Comparison of ENCODE assay signal across 9 cellular contexts in the genomic region with DNA sequence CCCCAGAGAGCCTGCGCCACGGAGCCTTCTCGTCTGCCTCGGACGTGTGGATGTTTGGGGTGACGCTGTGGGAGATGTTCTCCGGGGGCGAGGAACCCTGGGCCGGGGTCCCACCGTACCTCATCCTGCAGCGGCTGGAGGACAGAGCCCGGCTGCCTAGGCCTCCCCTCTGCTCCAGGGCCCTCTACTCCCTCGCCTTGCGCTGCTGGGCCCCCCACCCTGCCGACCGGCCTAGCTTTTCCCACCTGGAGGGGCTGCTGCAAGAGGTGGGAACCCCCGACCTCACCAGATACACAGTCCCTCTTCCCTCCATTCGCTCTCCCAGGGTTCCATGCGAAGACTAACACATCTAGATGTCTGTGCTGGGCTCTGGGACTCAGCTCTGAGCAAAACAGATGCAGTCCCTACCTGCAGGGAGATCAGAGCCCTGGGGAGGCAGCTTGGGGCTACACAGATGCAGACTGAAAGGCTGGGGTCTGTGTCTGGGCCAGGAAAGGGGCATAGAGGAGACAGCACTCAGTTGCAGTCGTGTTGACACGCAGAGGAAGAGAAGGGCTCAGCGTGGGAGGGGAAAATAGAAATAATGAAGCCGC. TPM values are rescaled to one million over a fixed set of nuclear protein-coding genes. Genes with fewer than 3 reads are reported as not detected.
DNase-seq lines count a peak whose midpoint lies in the region; ATAC-seq and TF ChIP-seq lines count a peak whose summit lies in the region.
"Had no signal": no experiment of that assay in that cellular context is flagged by ENCODE, and none has a peak within 500 bp of the region (broad histone marks: within the 10 kb centered on the region; RNA-seq: fewer than 3 reads in every experiment).

No MANE protein-coding gene starts in this region.

- H3K36me3 Mint-ChIP-seq in activated CD4-positive, alpha-beta T cell treated with anti-CD3 and anti-CD28 coated beads, Interleukin-2, amount 10 ng/mL, durations not matched to agents 24 days and 14 days (ENCODE audit: low read depth), result peaks cover 10% of the 10 kb centered on the region
- H3K36me3 Mint-ChIP-seq in activated B cell treated with CpG ODN at 0.5 μM for 24 hours (ENCODE audit: low read depth), result peaks cover 10% of the 10 kb centered on the region

- H3K27ac Mint-ChIP-seq in activated CD4-positive, alpha-beta T cell treated with anti-CD3 and anti-CD28 coated beads, Interleukin-2, amount 10 ng/mL, durations not matched to agents 24 days and 14 days, result peak overlapping the region; percentile 69
- peak overlapping the region; percentile 80 for H3K27ac Mint-ChIP-seq in activated B cell treated with CpG ODN at 0.5 μM for 24 hours
- no peak overlapping the region for H3K27ac Mint-ChIP-seq in stimulated activated naive CD8-positive, alpha-beta T cell treated with anti-CD3 and anti-CD28 coated beads, Interleukin-15, amount 100 ng/mL, for 72 hours

- H3K4me3 Mint-ChIP-seq in activated CD4-positive, alpha-beta T cell treated with anti-CD3 and anti-CD28 coated beads, Interleukin-2, amount 10 ng/mL, durations not matched to agents 24 days and 14 days, result peak overlapping the region; percentile 77
- peak overlapping the region; percentile 86 for H3K4me3 Mint-ChIP-seq in activated B cell treated with CpG ODN at 0.5 μM for 24 hours
- H3K4me3 Mint-ChIP-seq in stimulated activated naive CD8-positive, alpha-beta T cell treated with anti-CD3 and anti-CD28 coated beads, Interleukin-15, amount 100 ng/mL, for 72 hours, result peak overlapping the region; percentile 78 to 89

- no peak for DNase-seq in activated CD4-positive, alpha-beta T cell treated with anti-CD3 and anti-CD28 coated beads, Interleukin-2, amount 10 ng/mL, durations not matched to agents 24 days and 14 days
- DNase-seq in activated CD4-positive, alpha-beta T cell treated with anti-CD3 and anti-CD28 coated beads, Interleukin-2, amount 50 U/mL, for 1 hour, result no peak
- DNase-seq in activated B cell treated with CpG ODN at 0.5 μM for 24 hours (no peak), HCEC 1CT (no peak), NCI-H1092 (lab: John Stamatoyannopoulos, UW) (no peak), NAMALWA (ENCODE audit: low spot score) (no peak)
- no peak for DNase-seq in stimulated activated naive CD8-positive, alpha-beta T cell treated with anti-CD3 and anti-CD28 coated beads, Interleukin-15, amount 100 ng/mL, for 72 hours
- DNase-seq: OCI-M1 had no signal

- peak overlapping the region; percentile 43 for H3K4me3 ChIP-seq in iPS-11a (ENCODE audit: low read depth, low read length)

- peaks cover 2% of the 10 kb centered on the region for H3K9me3 Mint-ChIP-seq in activated CD4-positive, alpha-beta T cell treated with anti-CD3 and anti-CD28 coated beads, Interleukin-2, amount 10 ng/mL, durations not matched to agents 24 days and 14 days
- no peaks in the 10 kb centered on the region for H3K9me3 Mint-ChIP-seq in activated B cell treated with CpG ODN at 0.5 μM for 24 hours
- H3K9me3 Mint-ChIP-seq in stimulated activated naive CD8-positive, alpha-beta T cell treated with anti-CD3 and anti-CD28 coated beads, Interleukin-15, amount 100 ng/mL, for 72 hours, result peaks cover 0 to under 1% of the 10 kb centered on the region in 2 donors

- intact Hi-C loops in activated CD4-positive, alpha-beta T cell treated with anti-CD3 and anti-CD28 coated beads, Interleukin-2, amount 10 ng/mL, durations not matched to agents 24 days and 14 days (cut with micrococcal nuclease), result loop anchor here (1.0 kb wide), 1 partner anchor 20 kb away; a partner anchor contains a TSS
- intact Hi-C loops in activated B cell treated with CpG ODN at 0.5 μM for 24 hours (cut with micrococcal nuclease), result loop anchor here (1.0 to 2.0 kb wide), 5 partner anchors 10 to 100 kb away; a partner anchor contains a TSS

- POLR2A ChIA-PET in activated B cell treated with CpG ODN at 0.5 μM for 24 hours (lab: Charles Lee), result interaction anchor here (0.6 to 2.0 kb wide), 14 partner anchors 10 to 303 kb away, joined by 3 to 27 read pairs (median 4); a partner anchor contains a TSS

- CTCF ChIA-PET in activated B cell treated with CpG ODN at 0.5 μM for 24 hours (lab: Charles Lee), result interaction anchor here (1.4 kb wide), 1 partner anchor 29 kb away, joined by 4 read pairs; a partner anchor contains a TSS

- H3K27me3 Mint-ChIP-seq in activated CD4-positive, alpha-beta T cell treated with anti-CD3 and anti-CD28 coated beads, Interleukin-2, amount 10 ng/mL, durations not matched to agents 24 days and 14 days, result peaks cover 24% of the 10 kb centered on the region
- H3K27me3 Mint-ChIP-seq in activated B cell treated with CpG ODN at 0.5 μM for 24 hours, result peaks cover 23% of the 10 kb centered on the region
- H3K27me3 Mint-ChIP-seq in stimulated activated naive CD8-positive, alpha-beta T cell treated with anti-CD3 and anti-CD28 coated beads, Interleukin-15, amount 100 ng/mL, for 72 hours, result peaks cover 36% of the 10 kb centered on the region

- TF ChIP-seq CTCF in activated B cell treated with CpG ODN at 0.5 μM for 24 hours (IDR thresholded peaks at IDR 0.05), result no peak

- peaks cover 4% of the 10 kb centered on the region for H3K4me1 Mint-ChIP-seq in activated CD4-positive, alpha-beta T cell treated with anti-CD3 and anti-CD28 coated beads, Interleukin-2, amount 10 ng/mL, durations not matched to agents 24 days and 14 days
- H3K4me1 Mint-ChIP-seq in activated B cell treated with CpG ODN at 0.5 μM for 24 hours, result peaks cover 10% of the 10 kb centered on the region
- peaks cover 38% of the 10 kb centered on the region for H3K4me1 Mint-ChIP-seq in stimulated activated naive CD8-positive, alpha-beta T cell treated with anti-CD3 and anti-CD28 coated beads, Interleukin-15, amount 100 ng/mL, for 72 hours

- ATAC-seq in activated B cell treated with CpG ODN at 0.5 μM for 24 hours (ENCODE audit: low read depth), result no peak
- no peak for ATAC-seq in stimulated activated naive CD8-positive, alpha-beta T cell treated with anti-CD3 and anti-CD28 coated beads, Interleukin-15, amount 100 ng/mL, for 72 hours

RNA-seq across cellular contexts. Expression of a gene that starts 3.7 kb away (rescaled TPM):
- 5.3 and 5.5 TPM in 2 replicates for total RNA-seq in activated CD4-positive, alpha-beta T cell treated with anti-CD3 and anti-CD28 coated beads, Interleukin-2, amount 10 ng/mL, durations not matched to agents 24 days and 14 days
- 3.5 and 5.8 TPM in 2 replicates for total RNA-seq in activated B cell treated with CpG ODN at 0.5 μM for 24 hours

RNA-seq across cellular contexts. Expression of a gene that starts 9.7 kb away (rescaled TPM):
- 75.5 and 79.8 TPM in 2 replicates for total RNA-seq in activated CD4-positive, alpha-beta T cell treated with anti-CD3 and anti-CD28 coated beads, Interleukin-2, amount 10 ng/mL, durations not matched to agents 24 days and 14 days
- 31.7 and 35.2 TPM in 2 replicates for total RNA-seq in activated B cell treated with CpG ODN at 0.5 μM for 24 hours

RNA-seq across cellular contexts. Expression of a gene that starts 19.3 kb away (rescaled TPM):
- total RNA-seq in activated CD4-positive, alpha-beta T cell treated with anti-CD3 and anti-CD28 coated beads, Interleukin-2, amount 10 ng/mL, durations not matched to agents 24 days and 14 days, result 47.4 and 59.3 TPM in 2 replicates
- 98.2 and 117 TPM in 2 replicates for total RNA-seq in activated B cell treated with CpG ODN at 0.5 μM for 24 hours

RNA-seq across cellular contexts. Expression of a gene that starts 23.1 kb away (rescaled TPM):
- total RNA-seq in activated CD4-positive, alpha-beta T cell treated with anti-CD3 and anti-CD28 coated beads, Interleukin-2, amount 10 ng/mL, durations not matched to agents 24 days and 14 days, result 2.9 and 3.0 TPM in 2 replicates
- 0.66 and 1.1 TPM in 2 replicates for total RNA-seq in activated B cell treated with CpG ODN at 0.5 μM for 24 hours

RNA-seq across cellular contexts. Expression of a gene that starts 29.6 kb away (rescaled TPM):
- total RNA-seq in activated CD4-positive, alpha-beta T cell treated with anti-CD3 and anti-CD28 coated beads, Interleukin-2, amount 10 ng/mL, durations not matched to agents 24 days and 14 days, result not detected in 2 replicates
- total RNA-seq in activated B cell treated with CpG ODN at 0.5 μM for 24 hours, result not detected in 2 replicates

Comparison
In these comparisons a context has a peak if more than half of its experiments do, and no peak if none do; other contexts are left out.
1. H3K27ac Mint-ChIP-seq: peak in activated CD4-positive, alpha-beta T cell treated with anti-CD3 and anti-CD28 coated beads, Interleukin-2, amount 10 ng/mL, durations not matched to agents 24 days and 14 days (single experiment) and activated B cell treated with CpG ODN at 0.5 μM for 24 hours (single experiment); none in stimulated activated naive CD8-positive, alpha-beta T cell treated with anti-CD3 and anti-CD28 coated beads, Interleukin-15, amount 100 ng/mL, for 72 hours (0 of 2).
2. Peak in every context shown above with its lines, with median percentiles within 50 percentile points of each other: H3K4me3 Mint-ChIP-seq.